ENCODE assay signal across 8 cellular contexts in genomic region chr3:50971487-50971924, GRCh38.
DNase-seq lines count a peak whose midpoint lies in the region; ATAC-seq, FAIRE-seq and TF ChIP-seq lines count a peak whose summit lies in the region.

No MANE protein-coding gene starts in this region.

- intact Hi-C loops in IMR-90 (cut with micrococcal nuclease): loop anchor here (2.0 to 5.0 kb wide), 3 partner anchors 355 to 416 kb away; partner anchors contain the start of genes MANF and MAPKAPK3
- intact Hi-C loops in left ventricle myocardium superior (cut with micrococcal nuclease): no loop called here

- BruUV-seq in IMR-90 (replicated peaks; lab: Mats Ljungman, UMichigan): no TSS peak

- peak; percentile 74 for TF ChIP-seq CTCF in IMR-90 (conservative IDR thresholded peaks at IDR 0.05; ENCODE audit: low read depth, low read length)

- H3K4me1 ChIP-seq in IMR-90 (ENCODE audit: control insufficient read depth, insufficient read depth, low read length): no peaks in the 10 kb centered on the region

- H3K9ac ChIP-seq in IMR-90 (ENCODE audit: low read depth, low read length): no peak overlapping the region

- H4K5ac ChIP-seq in IMR-90 (ENCODE audit: low read depth, low read length): no peak overlapping the region

- no peak overlapping the region for H4K8ac ChIP-seq in IMR-90 (ENCODE audit: low read depth in 2 of 2, low read length in 2 of 2)

- no peak overlapping the region for H3K14ac ChIP-seq in IMR-90 (replicated peaks; ENCODE audit: low read depth, low read length)

- peak; percentile 48 for DNase-seq in AG08396 (ENCODE audit: low spot score)
- peak; percentile 45 for DNase-seq in IMR-90
- DNase-seq in RCC 7860 (ENCODE audit: low spot score): peak; percentile 31
- DNase-seq in activated naive CD4-positive, alpha-beta T cell treated with Interleukin-2 at 50 U/mL for 16 hours: peak; percentile 40
- DNase-seq in left ventricle myocardium superior: no peak
- DNase-seq in stimulated activated CD4-positive, alpha-beta T cell treated with anti-CD3 and anti-CD28 coated beads, Interleukin-1b, Interleukin-23, amount 100 ng/mL, for 24 hours (ENCODE audit: low read depth in 4 of 4, low spot score in 1 of 4): peak in 3 of 4 experiments; percentile 12 to 27 (median 13)

- H3K56ac ChIP-seq in IMR-90 (ENCODE audit: extremely low read depth, insufficient read depth, low read length): no peak overlapping the region

- H2AK9ac ChIP-seq in IMR-90 (replicated peaks; ENCODE audit: low read depth, low read length, poor library complexity): no peak overlapping the region

- peak; percentile 70 for TF ChIP-seq RAD21 in IMR-90 (IDR thresholded peaks at IDR 0.05; ENCODE audit: low read length)

- H2BK15ac ChIP-seq in IMR-90 (ENCODE audit: low read depth, low read length): no peak overlapping the region

- H3K4ac ChIP-seq in IMR-90 (ENCODE audit: low read depth, low read length): no peak overlapping the region

- no peaks in the 10 kb centered on the region for H3K27me3 ChIP-seq in IMR-90 (ENCODE audit: control insufficient read depth, insufficient read depth, low read length)

- no peak overlapping the region for H2BK120ac ChIP-seq in IMR-90 (ENCODE audit: low read depth, low read length)

- H3K9me1 ChIP-seq in IMR-90 (ENCODE audit: insufficient read depth, low read length): no peaks in the 10 kb centered on the region

- H2AFZ ChIP-seq in IMR-90 (replicated peaks; ENCODE audit: low read length, poor library complexity): no peak overlapping the region

- POLR2A ChIA-PET in IMR-90 (lab: Charles Lee; ENCODE audit: unreplicated experiment): no interaction called here

- no peak overlapping the region for H3K4me3 ChIP-seq in IMR-90 (ENCODE audit: insufficient read depth, low read depth, low read length)

- no peak for TF ChIP-seq POLR2A in IMR-90 (IDR thresholded peaks at IDR 0.05; ENCODE audit: low read depth, low read length)

- ATAC-seq in GM18517 (IDR thresholded peaks at IDR 0.05; ENCODE audit: unreplicated experiment) (peak; percentile 48), IMR-90 (ENCODE audit: low read depth) (peak; percentile 81), left ventricle myocardium superior (peak; percentile 51), GM21786 (IDR thresholded peaks at IDR 0.05; ENCODE audit: unreplicated experiment) (no peak)

- dilution Hi-C loops in IMR-90 (cut with HindIII; ENCODE audit: low sequenced_read_pairs, unreplicated experiment): no loop called here

- H2AK5ac ChIP-seq in IMR-90 (ENCODE audit: low read depth, low read length): no peak overlapping the region

- no peak overlapping the region for H3K18ac ChIP-seq in IMR-90 (ENCODE audit: low read depth, low read length)

- no peak overlapping the region for H2BK5ac ChIP-seq in IMR-90 (ENCODE audit: low read depth, low read length, poor library complexity, severe bottlenecking)

- in situ Hi-C loops in IMR-90 (cut with MboI; ENCODE audit: low sequenced_read_pairs): no loop called here

- CTCF ChIA-PET in IMR-90 (lab: Yijun Ruan, JAX): interaction anchor here (0.8 kb wide), 1 partner anchor 9 kb away, joined by 3 read pairs; no protein-coding TSS in a partner anchor

- no peak overlapping the region for H4K91ac ChIP-seq in IMR-90 (ENCODE audit: insufficient read depth, low read depth, low read length)

- no peak overlapping the region for H3K27ac ChIP-seq in IMR-90 (ENCODE audit: insufficient read depth, low read length)

- no peaks in the 10 kb centered on the region for H4K20me1 ChIP-seq in IMR-90 (ENCODE audit: insufficient read depth, low read length)

- 50% methylated on average over 2 of the region's 3 CpGs; no CpG with 5 or more reads in 1 of the 2 experiments for WGBS in IMR-90 (ENCODE audit: extremely low coverage in 2 of 2, insufficient read length in 1 of 2), 2 experiments

- H3K23ac ChIP-seq in IMR-90 (ENCODE audit: low read depth, low read length): no peak overlapping the region

- FAIRE-seq in RCC 7860 (lab: Jason Lieb, UNC): no peak

- H3K4me2 ChIP-seq in IMR-90 (ENCODE audit: low read depth, low read length): no peak overlapping the region

- no peaks in the 10 kb centered on the region for H3K79me1 ChIP-seq in IMR-90 (ENCODE audit: low read depth in 1 of 2, low read length in 2 of 2)

- H2BK20ac ChIP-seq in IMR-90 (ENCODE audit: low read depth, low read length): no peak overlapping the region

- no peaks in the 10 kb centered on the region for H3K36me3 ChIP-seq in IMR-90 (ENCODE audit: control insufficient read depth, insufficient read depth, low read length)

- H3K9me3 ChIP-seq in IMR-90 (ENCODE audit: control insufficient read depth, insufficient read depth, low read length): peaks cover 2% of the 10 kb centered on the region; the same call in 1 of the 2 replicates

TF ChIP-seq in IMR-90, 13 proteins besides CTCF, POLR2A, EP300 and RAD21:
- TF ChIP-seq MAZ (IDR thresholded peaks at IDR 0.05; ENCODE audit: borderline replicate concordance, low read depth, low read length) (no peak), SMC3 (IDR thresholded peaks at IDR 0.05; ENCODE audit: low read depth, low read length) (peak; percentile 58), NFE2L2 (IDR thresholded peaks at IDR 0.05; ENCODE audit: low read depth, low read length) (no peak), RCOR1 (IDR thresholded peaks at IDR 0.05; ENCODE audit: insufficient replicate concordance, low read length) (no peak), CHD1 (IDR thresholded peaks at IDR 0.05; ENCODE audit: low read depth, low read length) (no peak), MXI1 (IDR thresholded peaks at IDR 0.05; ENCODE audit: borderline replicate concordance, low read depth, low read length) (no peak), FOS (IDR thresholded peaks at IDR 0.05; ENCODE audit: low read depth, low read length) (no peak), BHLHE40 (IDR thresholded peaks at IDR 0.05; ENCODE audit: low read depth, low read length) (no peak), RFX5 (IDR thresholded peaks at IDR 0.05; ENCODE audit: low read depth, low read length) (no peak), MAFK (IDR thresholded peaks at IDR 0.05; ENCODE audit: low read depth, low read length) (peak; percentile 69)
- TF ChIP-seq, protein P1, sequence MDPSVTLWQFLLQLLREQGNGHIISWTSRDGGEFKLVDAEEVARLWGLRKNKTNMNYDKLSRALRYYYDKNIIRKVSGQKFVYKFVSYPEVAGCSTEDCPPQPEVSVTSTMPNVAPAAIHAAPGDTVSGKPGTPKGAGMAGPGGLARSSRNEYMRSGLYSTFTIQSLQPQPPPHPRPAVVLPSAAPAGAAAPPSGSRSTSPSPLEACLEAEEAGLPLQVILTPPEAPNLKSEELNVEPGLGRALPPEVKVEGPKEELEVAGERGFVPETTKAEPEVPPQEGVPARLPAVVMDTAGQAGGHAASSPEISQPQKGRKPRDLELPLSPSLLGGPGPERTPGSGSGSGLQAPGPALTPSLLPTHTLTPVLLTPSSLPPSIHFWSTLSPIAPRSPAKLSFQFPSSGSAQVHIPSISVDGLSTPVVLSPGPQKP (IDR thresholded peaks at IDR 0.05; ENCODE audit: borderline replicate concordance, low read depth, low read length): no peak
